17 cellular contexts compared by ENCODE assay signal in the genomic region with DNA sequence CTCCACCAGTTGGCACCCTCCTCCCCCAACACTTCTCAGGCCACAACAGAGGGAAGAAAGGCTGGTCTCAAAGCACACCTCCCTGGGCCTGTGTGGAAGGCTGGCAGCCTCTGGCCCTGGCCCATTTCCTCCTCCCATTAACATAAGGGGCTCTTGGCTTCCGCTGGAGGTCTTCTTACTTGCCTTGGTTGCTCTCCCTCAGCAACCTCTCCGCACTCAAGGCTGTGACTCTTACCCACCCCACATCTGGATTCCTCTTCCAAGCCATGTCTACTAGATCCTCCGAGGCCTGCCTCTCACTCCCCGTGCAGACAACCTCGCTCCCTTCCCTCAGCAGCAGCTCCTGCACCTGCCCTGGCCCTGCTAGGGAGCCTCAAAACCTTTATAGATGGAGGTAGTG.
DNase-seq lines count a peak whose midpoint lies in the region; ATAC-seq and TF ChIP-seq lines count a peak whose summit lies in the region.
"Had no signal": no experiment of that assay in that cellular context is flagged by ENCODE, and none has a peak within 500 bp of the region (broad histone marks: within the 10 kb centered on the region; RNA-seq: fewer than 3 reads in every experiment).

No MANE protein-coding gene starts in this region.

- H3K4me2 ChIP-seq in mesendoderm (ENCODE audit: low read length), result no peak overlapping the region
- H3K4me2 ChIP-seq: BLaER1 had no signal

- no peak overlapping the region for H2BK5ac ChIP-seq in mesendoderm (ENCODE audit: low read length)

- no peak overlapping the region for H4K8ac ChIP-seq in mesendoderm (ENCODE audit: low read depth, low read length)

- peaks cover 1 to 16% (median 8%) of the 10 kb centered on the region in 3 donors for H3K27me3 Mint-ChIP-seq in CD14-positive monocyte (ENCODE audit: low read depth in 3 of 3)
- H3K27me3 Mint-ChIP-seq in dendritic cell treated with granulocyte-macrophage colony-stimulating factor and Interleukin-4, amounts not matched to agents 40 ng/mL and 50 ng/mL, for 4 days, result peaks cover 4% of the 10 kb centered on the region

- no peak overlapping the region for H4K5ac ChIP-seq in mesendoderm (ENCODE audit: low read length)

- no peak for DNase-seq in CD14-positive monocyte (ENCODE audit: low spot score)
- DNase-seq in mesendoderm, result peak; percentile 44
- no peak for DNase-seq in stimulated activated effector memory CD8-positive, alpha-beta T cell treated with anti-CD3 and anti-CD28 coated beads, Interleukin-12 subunit alpha, Interleukin-12 subunit beta, amount 100 ng/mL, for 72 hours (ENCODE audit: low spot score in 2 of 2)
- no peak for DNase-seq in HCEC 1CT
- DNase-seq in cerebellar cortex (ENCODE audit: low spot score), result no peak
- DNase-seq in A172 (ENCODE audit: low spot score), result no peak
- DNase-seq: Calu3; CD8-positive, alpha-beta T cell; DMS79 treated with DMSO at 0.1 percent for 48 hours; GM23248; HFFc6; IMR-90 had no signal

- no peak overlapping the region for H3K4me3 ChIP-seq in mesendoderm (ENCODE audit: low read length)
- H3K4me3 ChIP-seq: BLaER1, GM12878, GM23248 had no signal

- no peak overlapping the region for H3K4me3 Mint-ChIP-seq in CD14-positive monocyte
- no peak overlapping the region for H3K4me3 Mint-ChIP-seq in dendritic cell treated with granulocyte-macrophage colony-stimulating factor and Interleukin-4, amounts not matched to agents 40 ng/mL and 50 ng/mL, for 4 days
- no peak overlapping the region for H3K4me3 Mint-ChIP-seq in stimulated activated effector memory CD8-positive, alpha-beta T cell treated with anti-CD3 and anti-CD28 coated beads, Interleukin-12 subunit alpha, Interleukin-12 subunit beta, amount 100 ng/mL, for 72 hours
- H3K4me3 Mint-ChIP-seq: CD8-positive, alpha-beta T cell; HFFc6 had no signal

- H3K79me2 ChIP-seq in mesendoderm (ENCODE audit: control insufficient read depth, insufficient read depth, low read length), result no peaks in the 10 kb centered on the region

- H3K23ac ChIP-seq in mesendoderm (ENCODE audit: low read length), result no peak overlapping the region

- H3K27ac Mint-ChIP-seq in CD14-positive monocyte, result peak overlapping the region in 4 of 7 donors; percentile 33 to 68 (median 50)
- peak overlapping the region; percentile 57 for H3K27ac Mint-ChIP-seq in dendritic cell treated with granulocyte-macrophage colony-stimulating factor and Interleukin-4, amounts not matched to agents 40 ng/mL and 50 ng/mL, for 4 days
- peak overlapping the region; percentile 56 for H3K27ac Mint-ChIP-seq in stimulated activated effector memory CD8-positive, alpha-beta T cell treated with anti-CD3 and anti-CD28 coated beads, Interleukin-12 subunit alpha, Interleukin-12 subunit beta, amount 100 ng/mL, for 72 hours
- H3K27ac Mint-ChIP-seq: CD8-positive, alpha-beta T cell; HFFc6 had no signal

- peaks cover 34% of the 10 kb centered on the region for H3K4me1 Mint-ChIP-seq in CD14-positive monocyte
- peaks cover 46% of the 10 kb centered on the region for H3K4me1 Mint-ChIP-seq in dendritic cell treated with granulocyte-macrophage colony-stimulating factor and Interleukin-4, amounts not matched to agents 40 ng/mL and 50 ng/mL, for 4 days (ENCODE audit: low read depth)
- peaks cover 6% of the 10 kb centered on the region for H3K4me1 Mint-ChIP-seq in stimulated activated effector memory CD8-positive, alpha-beta T cell treated with anti-CD3 and anti-CD28 coated beads, Interleukin-12 subunit alpha, Interleukin-12 subunit beta, amount 100 ng/mL, for 72 hours

- no peaks in the 10 kb centered on the region for H3K36me3 ChIP-seq in mesendoderm (ENCODE audit: control insufficient read depth, insufficient read depth, low read length)
- H3K36me3 ChIP-seq: BLaER1 had no signal

- no peaks in the 10 kb centered on the region for H3K79me1 ChIP-seq in mesendoderm (ENCODE audit: low read length)

- H3K9me3 Mint-ChIP-seq in CD14-positive monocyte, result peaks cover 0 to 1% (median 0%) of the 10 kb centered on the region in 7 donors
- H3K9me3 Mint-ChIP-seq in dendritic cell treated with granulocyte-macrophage colony-stimulating factor and Interleukin-4, amounts not matched to agents 40 ng/mL and 50 ng/mL, for 4 days, result no peaks in the 10 kb centered on the region
- no peaks in the 10 kb centered on the region for H3K9me3 Mint-ChIP-seq in stimulated activated effector memory CD8-positive, alpha-beta T cell treated with anti-CD3 and anti-CD28 coated beads, Interleukin-12 subunit alpha, Interleukin-12 subunit beta, amount 100 ng/mL, for 72 hours
- H3K9me3 Mint-ChIP-seq: CD8-positive, alpha-beta T cell; HFFc6 had no signal

- H2AK5ac ChIP-seq in mesendoderm (ENCODE audit: low read length), result no peak overlapping the region

- H2BK120ac ChIP-seq in mesendoderm (ENCODE audit: low read depth, low read length), result no peak overlapping the region

- no peak for TF ChIP-seq CTCF in CD14-positive monocyte (IDR thresholded peaks at IDR 0.05)

- no peak overlapping the region for H3K4ac ChIP-seq in mesendoderm (ENCODE audit: low read depth, low read length)

- no peak overlapping the region for H3K9ac ChIP-seq in mesendoderm (ENCODE audit: low read length)
- H3K9ac ChIP-seq: BLaER1, GM23248 had no signal

- intact Hi-C loops in CD14-positive monocyte (cut with micrococcal nuclease), result loop anchor here (5.0 to 10.0 kb wide), 2 partner anchors 345 to 348 kb away; no protein-coding TSS in a partner anchor
- intact Hi-C loops in dendritic cell treated with granulocyte-macrophage colony-stimulating factor and Interleukin-4, amounts not matched to agents 40 ng/mL and 50 ng/mL, for 4 days (cut with micrococcal nuclease), result loop anchor here (10.0 kb wide), 1 partner anchor 345 kb away; no protein-coding TSS in a partner anchor

- no CpG with 5 or more reads among the region's 5 CpGs for WGBS in mesendoderm (ENCODE audit: extremely low coverage, insufficient coverage, low lambda C conversion rate)

- H3K56ac ChIP-seq in mesendoderm (ENCODE audit: low read length), result no peak overlapping the region

- H3K27ac ChIP-seq in mesendoderm (ENCODE audit: low read depth, low read length), result no peak overlapping the region
- H3K27ac ChIP-seq: 22Rv1, BLaER1, GM23248 had no signal

- no peak overlapping the region for H2BK15ac ChIP-seq in mesendoderm (replicated peaks; ENCODE audit: low read depth)

- no peaks in the 10 kb centered on the region for H3K27me3 ChIP-seq in mesendoderm (ENCODE audit: insufficient read depth, low read length, poor library complexity)
- H3K27me3 ChIP-seq: BLaER1 had no signal

- ATAC-seq in stimulated activated effector memory CD8-positive, alpha-beta T cell treated with anti-CD3 and anti-CD28 coated beads, Interleukin-12 subunit alpha, Interleukin-12 subunit beta, amount 100 ng/mL, for 72 hours, result no peak
- ATAC-seq: CD8-positive, alpha-beta T cell; GM12878; HCT116 had no signal

- no peaks in the 10 kb centered on the region for H3K36me3 Mint-ChIP-seq in CD14-positive monocyte
- H3K36me3 Mint-ChIP-seq in dendritic cell treated with granulocyte-macrophage colony-stimulating factor and Interleukin-4, amounts not matched to agents 40 ng/mL and 50 ng/mL, for 4 days (ENCODE audit: low read depth), result no peaks in the 10 kb centered on the region
- H3K36me3 Mint-ChIP-seq in stimulated activated effector memory CD8-positive, alpha-beta T cell treated with anti-CD3 and anti-CD28 coated beads, Interleukin-12 subunit alpha, Interleukin-12 subunit beta, amount 100 ng/mL, for 72 hours, result no peaks in the 10 kb centered on the region
- H3K36me3 Mint-ChIP-seq: CD8-positive, alpha-beta T cell had no signal

- H3K4me1 ChIP-seq in mesendoderm (ENCODE audit: control insufficient read depth, low read depth, low read length), result no peaks in the 10 kb centered on the region

- no peak overlapping the region for H3K18ac ChIP-seq in mesendoderm (ENCODE audit: low read length)
